In the genomic region with DNA sequence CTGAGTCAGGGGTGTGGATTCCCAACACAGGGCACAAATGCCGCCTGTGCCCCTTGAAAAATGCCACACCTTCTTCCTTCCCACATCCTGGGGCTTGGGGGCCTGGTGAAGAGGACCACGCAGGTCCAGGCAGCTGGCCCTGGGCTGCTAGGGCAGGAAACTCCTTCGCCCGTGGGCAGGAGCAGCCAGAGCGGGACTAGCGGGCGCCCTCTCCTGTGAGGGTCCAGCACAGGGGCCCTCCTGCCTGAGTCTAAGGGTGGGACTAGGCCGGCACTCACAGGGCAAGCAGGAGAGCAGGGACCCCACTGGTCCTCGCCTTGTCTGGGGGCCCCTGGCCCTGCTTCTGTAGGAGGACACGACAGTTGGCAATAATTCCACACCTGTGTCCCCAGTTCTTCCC, we compare ENCODE assay signal across 18 cellular contexts. TPM values are rescaled to one million over a fixed set of nuclear protein-coding genes. Genes with fewer than 3 reads are reported as not detected.
"Had no signal": no experiment of that assay in that cellular context is flagged by ENCODE, and none has a peak within 500 bp of the region (broad histone marks: within the 10 kb centered on the region; RNA-seq: fewer than 3 reads in every experiment).

No MANE protein-coding gene starts in this region.

- ATAC-seq: heart left ventricle had no signal

- H3K9me3 ChIP-seq: colonic mucosa, heart left ventricle, left ventricle myocardium inferior, right atrium auricular region, uterus had no signal

- H3K27me3 ChIP-seq: colonic mucosa, right atrium auricular region, uterus had no signal

- DNase-seq: colonic mucosa; dermis blood vessel endothelial cell; effector CD4-positive, alpha-beta T cell; endodermal cell; erythroblast; heart left ventricle; hippocampal formation; left ventricle myocardium inferior; mesenchymal stem cell; naive B cell; stimulated activated CD4-positive, alpha-beta T cell treated with anti-CD3 and anti-CD28 coated beads, Interleukin-12 subunit alpha, Interleukin-12 subunit beta, amount 100 ng/mL, for 4 hours; stimulated activated naive CD4-positive, alpha-beta T cell; trophoblast cell; uterus had no signal

- H3K27ac ChIP-seq: heart left ventricle, left ventricle myocardium inferior, right atrium auricular region, uterus had no signal

- H3K4me1 ChIP-seq: colonic mucosa, heart left ventricle, left ventricle myocardium inferior, right atrium auricular region had no signal

- H3K36me3 ChIP-seq: colonic mucosa, heart left ventricle, left ventricle myocardium inferior, right atrium auricular region, uterus had no signal

- H3K4me3 ChIP-seq: colonic mucosa, heart left ventricle, left ventricle myocardium inferior, lung, right atrium auricular region, uterus had no signal

RNA-seq across cellular contexts. Expression of a gene that starts 7.5 kb away (rescaled TPM):
- total RNA-seq: endothelial cell of umbilical vein had no signal
- polyA plus RNA-seq: fibroblast of lung had no signal
